In the genomic region with DNA sequence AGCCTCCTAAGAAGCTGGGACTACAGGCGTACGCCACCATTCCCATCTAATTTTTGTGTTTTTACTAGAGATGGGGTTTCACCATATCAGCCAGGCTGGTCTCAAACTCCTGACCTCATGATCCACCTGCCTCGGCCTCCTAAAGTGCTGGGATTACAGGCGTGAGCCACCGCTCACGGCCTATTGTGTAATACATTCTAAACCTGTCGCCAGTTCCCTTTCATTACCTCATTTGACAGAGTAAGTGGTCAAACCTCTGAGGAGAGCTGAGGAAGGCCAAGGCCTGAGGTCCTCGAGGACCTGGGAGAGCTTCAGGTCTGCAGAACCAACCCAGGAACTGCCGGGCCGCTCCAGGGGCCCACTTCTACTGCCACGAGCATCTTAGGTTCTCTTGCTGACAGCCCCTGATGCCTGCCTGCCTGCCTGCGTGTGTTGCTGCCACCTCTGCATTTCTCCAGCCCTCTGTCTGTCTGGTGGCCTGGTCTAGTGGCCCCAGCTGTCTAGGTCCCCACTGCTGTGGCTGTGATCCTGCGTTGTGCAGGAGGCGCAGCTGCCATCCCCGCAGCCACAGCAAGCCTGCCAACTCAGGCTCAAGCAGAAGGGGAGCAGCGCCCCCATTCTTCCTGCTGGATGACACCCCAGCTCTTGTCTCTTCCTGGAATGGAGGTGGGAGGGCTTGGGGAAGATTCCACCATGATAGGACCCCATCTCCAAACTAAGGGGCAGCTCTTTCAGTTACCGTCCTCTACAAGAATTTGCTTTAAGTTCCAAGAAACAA, we compare ENCODE assay signal across 22 cellular contexts. TPM values are rescaled to one million over a fixed set of nuclear protein-coding genes. Genes with fewer than 3 reads are reported as not detected.
A peak's percentile ranks its signal among the peaks of the same experiment; 100 is the strongest.
DNase-seq lines count a peak whose midpoint lies in the region; ATAC-seq, FAIRE-seq and TF ChIP-seq lines count a peak whose summit lies in the region.
"Had no signal": no experiment of that assay in that cellular context is flagged by ENCODE, and none has a peak within 500 bp of the region (broad histone marks: within the 10 kb centered on the region; RNA-seq: fewer than 3 reads in every experiment).

No MANE protein-coding gene starts in this region.

- no peak overlapping the region for H2AFZ ChIP-seq in H1 (ENCODE audit: low read length)

- TF ChIP-seq RAD21 in H1 (IDR thresholded peaks at IDR 0.05 in 1 of 2, conservative IDR thresholded peaks at IDR 0.05 in 1 of 2; ENCODE audit: low read depth in 2 of 2, low read length in 2 of 2): peak; percentile 49 to 55

- H3K56ac ChIP-seq in H1 (replicated peaks; ENCODE audit: insufficient read length, low read depth, low read length): no peak overlapping the region

- H4K91ac ChIP-seq in H1 (replicated peaks; ENCODE audit: insufficient read length, low read length): no peak overlapping the region

- H3K36me3 ChIP-seq in right atrium auricular region: no peaks in the 10 kb centered on the region
- H3K36me3 ChIP-seq in H1 (ENCODE audit: control insufficient read depth in 2 of 4, insufficient read depth in 4 of 4, low read length in 3 of 4): no peaks in the 10 kb centered on the region
- no peaks in the 10 kb centered on the region for H3K36me3 ChIP-seq in upper lobe of left lung
- H3K36me3 ChIP-seq: HAP-1 had no signal

- H4K20me1 ChIP-seq in H1 (replicated peaks in 1 of 2; ENCODE audit: control insufficient read depth in 1 of 2, insufficient read depth in 2 of 2, low read length in 2 of 2): no peaks in the 10 kb centered on the region

- H3K79me1 ChIP-seq in H1 (ENCODE audit: low read depth, low read length): no peaks in the 10 kb centered on the region

- TF ChIP-seq EP300 in H1 (IDR thresholded peaks at IDR 0.05; ENCODE audit: borderline replicate concordance in 1 of 2, low read depth in 2 of 2, low read length in 2 of 2) (no peak), upper lobe of left lung (IDR thresholded peaks at IDR 0.05) (no peak)

- H3K4me2 ChIP-seq in H1 (ENCODE audit: insufficient read depth in 1 of 2, low read depth in 2 of 2, low read length in 2 of 2): no peak overlapping the region

- no peaks in the 10 kb centered on the region for H3K4me1 ChIP-seq in right atrium auricular region
- peaks cover 0 to 2% (median 0%) of the 10 kb centered on the region in 4 experiments; a peak in 2 of 7 replicates for H3K4me1 ChIP-seq in H1 (replicated peaks in 1 of 4; ENCODE audit: control insufficient read depth in 3 of 4, insufficient read depth in 4 of 4, low read length in 3 of 4)
- H3K4me1 ChIP-seq in upper lobe of left lung: peaks cover 0 to 8% (median 5%) of the 10 kb centered on the region in 4 donors
- H3K4me1 ChIP-seq: HAP-1 had no signal

- no peak for TF ChIP-seq CTCF in right atrium auricular region (IDR thresholded peaks at IDR 0.05)
- peak in 2 of 3 experiments; percentile 14 to 36; a peak in 3 of 4 replicates for TF ChIP-seq CTCF in H1 (IDR thresholded peaks at IDR 0.05; ENCODE audit: control extremely low read depth in 1 of 3, insufficient read depth in 1 of 3, low read depth in 1 of 3, low read length in 3 of 3)
- TF ChIP-seq CTCF in upper lobe of left lung (IDR thresholded peaks at IDR 0.05): no peak

- H2BK20ac ChIP-seq in H1 (ENCODE audit: low read length): no peak overlapping the region

- H3K23me2 ChIP-seq in H1 (ENCODE audit: low read depth, low read length): no peaks in the 10 kb centered on the region

- WGBS in H1 (ENCODE audit: extremely low coverage in 1 of 2, insufficient coverage in 1 of 2, insufficient read length in 1 of 2, insufficient replicate concordance in 2 of 2, low coverage in 1 of 2, low lambda C conversion rate in 2 of 2, missing lambda C conversion rate in 1 of 2), 2 experiments: 85% methylated on average over 17 of the region's 17 CpGs; no CpG with 5 or more reads in 1 of the 2 experiments
- 86 to 87% methylated on average over 14 to 16 of the region's 17 CpGs for WGBS in upper lobe of left lung, 2 donors

- H3K27ac ChIP-seq in right atrium auricular region (no peak overlapping the region), H1 (ENCODE audit: low read depth, low read length) (no peak overlapping the region), upper lobe of left lung (peak overlapping the region in 1 of 4 donors; percentile 69)

- no peaks in the 10 kb centered on the region for H3K79me2 ChIP-seq in H1 (ENCODE audit: control insufficient read depth in 1 of 2, insufficient read depth in 2 of 2, low read length in 2 of 2)

- H3K27me3 ChIP-seq in right atrium auricular region (no peaks in the 10 kb centered on the region), H1 (replicated peaks in 1 of 4; ENCODE audit: control insufficient read depth in 3 of 4, extremely low read depth in 1 of 4, insufficient read depth in 3 of 4, low read length in 3 of 4) (peaks cover 0 to 8% (median 3%) of the 10 kb centered on the region in 4 experiments; a peak in 4 of 7 replicates), upper lobe of left lung (no peaks in the 10 kb centered on the region)

- no peak for FAIRE-seq in H1 (lab: Jason Lieb, UNC)
- FAIRE-seq: D721Med, G401.6, GM12892 had no signal

- H3K4me3 ChIP-seq in right atrium auricular region (no peak overlapping the region), H1 (ENCODE audit: extremely low read depth in 1 of 4, insufficient read depth in 2 of 4, low read depth in 3 of 4, low read length in 4 of 4) (no peak overlapping the region), upper lobe of left lung (no peak overlapping the region)
- H3K4me3 ChIP-seq: HAP-1 had no signal

- H3K9me3 ChIP-seq in right atrium auricular region (no peaks in the 10 kb centered on the region), H1 (ENCODE audit: insufficient read depth in 2 of 2, low read depth in 1 of 2, low read length in 1 of 2) (no peaks in the 10 kb centered on the region), upper lobe of left lung (no peaks in the 10 kb centered on the region)
- H3K9me3 ChIP-seq: HAP-1 had no signal

- H2BK15ac ChIP-seq in H1 (ENCODE audit: low read length): no peak overlapping the region

- no peak for TF ChIP-seq POLR2A in H1 (IDR thresholded peaks at IDR 0.05; ENCODE audit: control extremely low read depth in 1 of 2, low read depth in 2 of 2, low read length in 2 of 2)
- TF ChIP-seq POLR2A in upper lobe of left lung (IDR thresholded peaks at IDR 0.05): no peak

- no peak overlapping the region for H4K8ac ChIP-seq in H1 (ENCODE audit: extremely low read depth, insufficient read depth, low read length)

- CTCF ChIA-PET in H1 (lab: Charles Lee; ENCODE audit: partially characterized antibody): interaction anchor here (0.7 to 1.2 kb wide), 4 partner anchors 11 to 21 kb away, joined by 3 to 4 read pairs (median 3); no protein-coding TSS in a partner anchor

- peak; percentile 43 for DNase-seq in right atrium auricular region (ENCODE audit: low spot score)
- DNase-seq in Right ventricle myocardium inferior (ENCODE audit: missing footprints): no peak
- peak; percentile 52 for DNase-seq in MV-4-11 (lab: John Stamatoyannopoulos, UW)
- DNase-seq in H1 (ENCODE audit: low read depth in 1 of 2, low spot score in 2 of 2): no peak
- peak; percentile 36 to 58 for DNase-seq in upper lobe of left lung
- no peak for DNase-seq in HUDEP-2 (lab: John Stamatoyannopoulos, UW; ENCODE audit: unreplicated experiment in 76 of 76)
- DNase-seq in GDM1 (lab: John Stamatoyannopoulos, UW): no peak
- DNase-seq: CD8-positive, alpha-beta memory T cell; DMS79; KBM-7; NCI-H1105 treated with DMSO at 0.1 percent for 48 hours; NCI-H1930; NCI-H69; PC-3; T-cell had no signal

- H4K5ac ChIP-seq in H1 (ENCODE audit: insufficient read length, low read depth, low read length): no peak overlapping the region

- no peak overlapping the region for H2BK12ac ChIP-seq in H1 (ENCODE audit: low read depth, low read length)

- no peak overlapping the region for H2AK5ac ChIP-seq in H1 (ENCODE audit: low read depth, low read length)

- no peak overlapping the region for H2BK120ac ChIP-seq in H1 (replicated peaks; ENCODE audit: low read depth, low read length)

- ATAC-seq in Right ventricle myocardium inferior: no peak
- no peak for ATAC-seq in upper lobe of left lung (ENCODE audit: low FRiP score in 2 of 2)
- no peak for ATAC-seq in GM18858 (IDR thresholded peaks at IDR 0.05; ENCODE audit: unreplicated experiment)
- ATAC-seq: PC-3, T-cell had no signal

- no peak overlapping the region for H3K9ac ChIP-seq in H1 (replicated peaks in 1 of 4; ENCODE audit: extremely low read depth in 1 of 4, low read depth in 3 of 4, low read length in 3 of 4)

- intact Hi-C loops in Right ventricle myocardium inferior (cut with DNase I): no loop called here

- H3K14ac ChIP-seq in H1 (ENCODE audit: insufficient read length): no peak overlapping the region

- no peak overlapping the region for H2BK5ac ChIP-seq in H1 (ENCODE audit: low read depth, low read length)

- H3K23ac ChIP-seq in H1 (ENCODE audit: insufficient read length): no peak overlapping the region

- no peak overlapping the region for H3K18ac ChIP-seq in H1 (ENCODE audit: extremely low read depth, low read length)

- POLR2A ChIA-PET in H1 (lab: Charles Lee; ENCODE audit: partially characterized antibody): no interaction called here

- no peak overlapping the region for H3K4ac ChIP-seq in H1 (replicated peaks; ENCODE audit: insufficient read length, low read depth, low read length)

TF ChIP-seq in H1, 55 proteins besides CTCF, POLR2A, EP300 and RAD21 (continues in another document):
- TF ChIP-seq SP2 (IDR thresholded peaks at IDR 0.05; ENCODE audit: low read length) (no peak), KDM1A (IDR thresholded peaks at IDR 0.05; ENCODE audit: borderline replicate concordance, low read length) (no peak), BCL11A (IDR thresholded peaks at IDR 0.05; ENCODE audit: low read depth in 2 of 2, low read length in 2 of 2) (no peak), CTBP2 (IDR thresholded peaks at IDR 0.05; ENCODE audit: borderline replicate concordance, insufficient read depth, insufficient read length, low read length) (no peak), TCF12 (IDR thresholded peaks at IDR 0.05; ENCODE audit: low read depth, low read length) (no peak), HDAC2 (IDR thresholded peaks at IDR 0.05; ENCODE audit: borderline replicate concordance in 1 of 2, low read depth in 2 of 2, low read length in 2 of 2) (no peak), NRF1 (IDR thresholded peaks at IDR 0.05; ENCODE audit: low read depth, low read length) (no peak)

RNA-seq across cellular contexts. Expression of a gene that starts 45.3 kb away (rescaled TPM):
- not detected for total RNA-seq in right atrium auricular region
- 0.11 TPM for total RNA-seq in Right ventricle myocardium inferior
- 0.19 and 0.23 TPM in 2 replicates for total RNA-seq in H1 (2021; fragmentation: NEBNext Ultra II Directional; extraction: Animal tissue kit (Norgen Biotek cat#: 25700))
- 0.08 and 0.16 TPM in 2 replicates for polyA plus RNA-seq in H1 (2011; rRNA removed)
- polyA plus RNA-seq in H1 (2011; cell fraction: cytosol; rRNA removed): 0.13 TPM
- 0.17 TPM for polyA plus RNA-seq in H1 (2011; cell fraction: nucleus; rRNA removed)
- polyA plus RNA-seq in H1 (2012, experiment 1 of 2): 0.11 to 0.25 TPM (median 0.18 TPM) in 3 of 4 replicates, not detected in the other
- polyA plus RNA-seq in H1 (2012, experiment 2 of 2): 0.12 TPM
- polyA plus RNA-seq in H1 (2013, experiment 1 of 2): 0.18 TPM
- 0.26 TPM for polyA plus RNA-seq in H1 (2013, experiment 2 of 2)
- polyA minus RNA-seq in H1 (2011; rRNA and poly(A)+ RNA removed): 0.09 and 0.10 TPM in 2 replicates
- 2.0 TPM for polyA minus RNA-seq in H1 (2011; cell fraction: cytosol; rRNA and poly(A)+ RNA removed)
- polyA minus RNA-seq in H1 (2011; cell fraction: nucleus; rRNA and poly(A)+ RNA removed): 0.80 TPM
- total RNA-seq in upper lobe of left lung: 1 to 10 TPM in 1 of 6 donors, under 1 TPM in 3, not detected in 2; 0.15 to 2.1 (median 0.50) TPM
- total RNA-seq: PC-3, SK-MEL-5, T-cell had no signal
- polyA plus RNA-seq: BJ; CD8-positive, alpha-beta memory T cell had no signal

Comparison
In these comparisons a context has a peak if more than half of its experiments do, and no peak if none do; other contexts are left out.
1. DNase-seq: peak in right atrium auricular region (single experiment), MV-4-11 (single experiment) and upper lobe of left lung (2 of 2); none in Right ventricle myocardium inferior (single experiment), H1 (0 of 2), HUDEP-2 (0 of 76) and GDM1 (single experiment).
2. CTCF ChIP-seq: peak in H1 (2 of 3); none in right atrium auricular region (0 of 2) and upper lobe of left lung (0 of 6).